ENCODE assay signal across 11 cellular contexts in the genomic region with DNA sequence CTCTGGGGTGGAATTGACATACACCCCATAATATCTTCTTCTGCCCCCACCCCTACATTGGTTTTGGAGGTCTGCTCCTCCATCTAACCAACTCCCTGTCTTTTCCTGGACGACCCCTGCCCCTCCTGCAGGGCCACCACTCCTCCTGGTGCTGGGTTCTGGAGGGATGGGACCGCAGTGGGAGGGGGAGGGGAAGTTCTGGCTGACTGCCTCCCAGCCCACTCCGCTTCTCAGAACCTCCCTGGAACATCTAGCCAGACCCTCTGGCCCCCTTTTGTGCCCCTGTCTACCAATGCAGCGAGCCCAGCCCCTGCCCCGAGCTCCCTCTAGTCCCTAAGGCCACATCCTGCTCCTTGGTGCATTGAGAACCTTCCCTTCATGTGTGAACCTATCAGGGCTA. TPM values are rescaled to one million over a fixed set of nuclear protein-coding genes. Genes with fewer than 3 reads are reported as not detected.
DNase-seq lines count a peak whose midpoint lies in the region; ATAC-seq and TF ChIP-seq lines count a peak whose summit lies in the region.
"Had no signal": no experiment of that assay in that cellular context is flagged by ENCODE, and none has a peak within 500 bp of the region (broad histone marks: within the 10 kb centered on the region; RNA-seq: fewer than 3 reads in every experiment).

No MANE protein-coding gene starts in this region.

- no peaks in the 10 kb centered on the region for H3K36me3 ChIP-seq in lower lobe of right lung

- H3K9me3 ChIP-seq in lower lobe of right lung: no peaks in the 10 kb centered on the region

- no peak overlapping the region for H3K27ac Mint-ChIP-seq in stimulated activated memory B cell treated with anti-CD40 and anti-IgM and Interleukin-4, amounts not matched to agents 10 μg/mL and 1 μg/mL and 100 μg/mL, for 72 hours

- peak overlapping the region; percentile 51 for H3K4me3 ChIP-seq in astrocyte of the spinal cord (ENCODE audit: low read depth, low read length)
- H3K4me3 ChIP-seq in lower lobe of right lung: peak overlapping the region; percentile 49

- peaks cover 28% of the 10 kb centered on the region for H3K27me3 ChIP-seq in lower lobe of right lung (ENCODE audit: low read depth)

- peak overlapping the region; percentile 67 for H3K27ac ChIP-seq in lower lobe of right lung

- in situ Hi-C loops in astrocyte of the spinal cord (cut with HindIII; ENCODE audit: low sequenced_read_pairs): no loop called here

- H3K9me3 Mint-ChIP-seq in activated T-cell treated with anti-CD3 and anti-CD28 coated beads, Interleukin-2, amount 50 U/mL, for 4 hours: no peaks in the 10 kb centered on the region
- no peaks in the 10 kb centered on the region for H3K9me3 Mint-ChIP-seq in stimulated activated memory B cell treated with anti-CD40 and anti-IgM and Interleukin-4, amounts not matched to agents 10 μg/mL and 1 μg/mL and 100 μg/mL, for 72 hours

- ATAC-seq in activated T-cell treated with anti-CD3 and anti-CD28 coated beads, Interleukin-2, amount 50 U/mL, for 4 hours: no peak
- ATAC-seq in lower lobe of right lung (no peak), GM21423 (IDR thresholded peaks at IDR 0.05; ENCODE audit: unreplicated experiment) (no peak)
- ATAC-seq in stimulated activated memory B cell treated with anti-CD40 and anti-IgM and Interleukin-4, amounts not matched to agents 10 μg/mL and 1 μg/mL and 100 μg/mL, for 72 hours: no peak

- intact Hi-C loops in lower lobe of right lung (cut with DNase I): no loop called here

- TF ChIP-seq CTCF in astrocyte of the spinal cord (IDR thresholded peaks at IDR 0.05; ENCODE audit: low read depth, low read length) (no peak), lower lobe of right lung (IDR thresholded peaks at IDR 0.05) (no peak)

- peaks cover 14% of the 10 kb centered on the region for H3K4me1 Mint-ChIP-seq in activated T-cell treated with anti-CD3 and anti-CD28 coated beads, Interleukin-2, amount 50 U/mL, for 4 hours (ENCODE audit: low read depth)
- peaks cover 25% of the 10 kb centered on the region for H3K4me1 Mint-ChIP-seq in stimulated activated memory B cell treated with anti-CD40 and anti-IgM and Interleukin-4, amounts not matched to agents 10 μg/mL and 1 μg/mL and 100 μg/mL, for 72 hours

- H3K27me3 Mint-ChIP-seq in activated T-cell treated with anti-CD3 and anti-CD28 coated beads, Interleukin-2, amount 50 U/mL, for 4 hours (ENCODE audit: low read depth): peaks cover 33% of the 10 kb centered on the region
- H3K27me3 Mint-ChIP-seq in stimulated activated memory B cell treated with anti-CD40 and anti-IgM and Interleukin-4, amounts not matched to agents 10 μg/mL and 1 μg/mL and 100 μg/mL, for 72 hours: peaks cover 67% of the 10 kb centered on the region

- H3K4me1 ChIP-seq in lower lobe of right lung: no peaks in the 10 kb centered on the region

- no peak for DNase-seq in activated T-cell treated with anti-CD3 and anti-CD28 coated beads, Interleukin-2, amount 50 U/mL, for 4 hours
- DNase-seq in activated T-cell treated with anti-CD3 and anti-CD28 coated beads for 4 hours (no peak), astrocyte of the spinal cord (ENCODE audit: low read depth, low spot score) (no peak), lower lobe of right lung (no peak), NCI-H69 (lab: John Stamatoyannopoulos, UW) (no peak), dedifferentiated amniotic fluid mesenchymal stem cell (ENCODE audit: extremely low spot score) (no peak)
- DNase-seq: DMS53, NCI-H1105, NCI-H510A treated with DMSO at 0.1 percent for 48 hours had no signal

- H3K4me3 Mint-ChIP-seq in activated T-cell treated with anti-CD3 and anti-CD28 coated beads, Interleukin-2, amount 50 U/mL, for 4 hours: peak overlapping the region; percentile 19
- H3K4me3 Mint-ChIP-seq in stimulated activated memory B cell treated with anti-CD40 and anti-IgM and Interleukin-4, amounts not matched to agents 10 μg/mL and 1 μg/mL and 100 μg/mL, for 72 hours: peak overlapping the region; percentile 65

- H3K36me3 Mint-ChIP-seq in activated T-cell treated with anti-CD3 and anti-CD28 coated beads, Interleukin-2, amount 50 U/mL, for 4 hours (ENCODE audit: insufficient read depth): no peaks in the 10 kb centered on the region
- H3K36me3 Mint-ChIP-seq in stimulated activated memory B cell treated with anti-CD40 and anti-IgM and Interleukin-4, amounts not matched to agents 10 μg/mL and 1 μg/mL and 100 μg/mL, for 72 hours: no peaks in the 10 kb centered on the region

RNA-seq across cellular contexts. Expression of a gene that starts 1.2 kb away (rescaled TPM):
- 1 to 10 TPM in 1 of 3 donors, under 1 TPM in 2; 0.08 to 1.1 (median 0.24) TPM for total RNA-seq in activated T-cell treated with anti-CD3 and anti-CD28 coated beads, Interleukin-2, amount 50 U/mL, for 4 hours
- 37.9 TPM for total RNA-seq in lower lobe of right lung

RNA-seq across cellular contexts. Expression of a gene that starts 38.7 kb away (rescaled TPM):
- total RNA-seq in activated T-cell treated with anti-CD3 and anti-CD28 coated beads, Interleukin-2, amount 50 U/mL, for 4 hours: 100 to 1,000 TPM; 139 to 143 (median 142) TPM
- 104 TPM for total RNA-seq in lower lobe of right lung

RNA-seq across cellular contexts. Expression of a gene that starts 39.0 kb away (rescaled TPM):
- total RNA-seq in activated T-cell treated with anti-CD3 and anti-CD28 coated beads, Interleukin-2, amount 50 U/mL, for 4 hours: 100 to 1,000 TPM in 1 of 3 donors, 10 to 100 TPM in 2; 92.8 to 108 (median 94.2) TPM
- 5.4 TPM for total RNA-seq in lower lobe of right lung

Comparison
In these comparisons a context has a peak if more than half of its experiments do, and no peak if none do; other contexts are left out.
1. RNA of a gene that starts 1.2 kb away (total RNA-seq): 37.9 TPM in lower lobe of right lung (single experiment); 0.08 to 1.1 TPM in activated T-cell treated with anti-CD3 and anti-CD28 coated beads, Interleukin-2, amount 50 U/mL, for 4 hours; every median in the first group is over 10 times any median in the second.
2. RNA of a gene that starts 39.0 kb away (total RNA-seq): 92.8 to 108 TPM in activated T-cell treated with anti-CD3 and anti-CD28 coated beads, Interleukin-2, amount 50 U/mL, for 4 hours; 5.4 TPM in lower lobe of right lung (single experiment); every median in the first group is over 10 times any median in the second.